ENCODE assay signal across 1 cellular context in the genomic region with DNA sequence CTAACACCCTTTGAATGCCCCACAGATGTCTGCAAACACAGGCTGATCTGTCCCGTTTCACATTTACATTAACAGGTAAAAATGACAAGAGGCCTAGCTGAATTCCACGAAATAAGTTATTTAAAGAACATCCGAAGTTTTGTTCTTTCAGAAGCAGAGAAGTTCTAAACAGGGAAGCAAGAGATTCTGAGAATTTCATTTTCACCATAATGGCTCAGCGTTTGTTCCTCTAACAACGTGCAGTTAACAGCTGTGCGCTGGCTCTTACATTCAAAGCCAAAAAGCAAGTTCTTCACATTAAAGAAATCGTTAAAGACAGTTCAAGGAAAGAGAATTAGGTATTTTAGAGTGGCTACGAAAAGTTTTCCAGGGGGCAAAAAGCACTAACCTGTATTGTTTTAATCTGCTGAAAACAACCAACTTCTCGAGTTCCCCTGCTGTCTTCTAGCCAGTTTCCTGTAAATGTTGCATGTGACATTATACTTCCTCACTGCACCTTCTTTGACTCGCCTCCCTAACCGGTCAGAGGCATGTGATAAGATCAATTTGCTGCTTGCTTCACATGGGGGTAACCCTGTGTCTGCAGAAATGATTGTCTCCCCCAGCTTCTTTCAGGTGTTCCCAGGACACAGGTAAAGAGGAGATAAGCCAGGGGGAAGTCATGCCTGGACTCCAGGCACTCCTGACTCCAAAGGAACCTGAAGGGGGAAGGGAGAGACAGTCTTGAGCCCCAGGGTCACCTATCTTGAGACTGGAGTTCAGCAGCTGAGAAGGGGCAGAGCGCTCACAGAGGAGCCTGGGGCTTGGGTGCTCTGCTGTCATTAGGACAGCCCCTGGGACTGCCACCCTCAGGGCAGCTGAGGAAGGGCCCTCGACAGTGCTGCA.
TF ChIP-seq lines count a peak whose summit lies in the region.

No MANE protein-coding gene starts in this region.

TF ChIP-seq in K562, 482 proteins besides CTCF, POLR2A, EP300 and RAD21 (continued from another document and continues in another):
- TF ChIP-seq, protein P1, sequence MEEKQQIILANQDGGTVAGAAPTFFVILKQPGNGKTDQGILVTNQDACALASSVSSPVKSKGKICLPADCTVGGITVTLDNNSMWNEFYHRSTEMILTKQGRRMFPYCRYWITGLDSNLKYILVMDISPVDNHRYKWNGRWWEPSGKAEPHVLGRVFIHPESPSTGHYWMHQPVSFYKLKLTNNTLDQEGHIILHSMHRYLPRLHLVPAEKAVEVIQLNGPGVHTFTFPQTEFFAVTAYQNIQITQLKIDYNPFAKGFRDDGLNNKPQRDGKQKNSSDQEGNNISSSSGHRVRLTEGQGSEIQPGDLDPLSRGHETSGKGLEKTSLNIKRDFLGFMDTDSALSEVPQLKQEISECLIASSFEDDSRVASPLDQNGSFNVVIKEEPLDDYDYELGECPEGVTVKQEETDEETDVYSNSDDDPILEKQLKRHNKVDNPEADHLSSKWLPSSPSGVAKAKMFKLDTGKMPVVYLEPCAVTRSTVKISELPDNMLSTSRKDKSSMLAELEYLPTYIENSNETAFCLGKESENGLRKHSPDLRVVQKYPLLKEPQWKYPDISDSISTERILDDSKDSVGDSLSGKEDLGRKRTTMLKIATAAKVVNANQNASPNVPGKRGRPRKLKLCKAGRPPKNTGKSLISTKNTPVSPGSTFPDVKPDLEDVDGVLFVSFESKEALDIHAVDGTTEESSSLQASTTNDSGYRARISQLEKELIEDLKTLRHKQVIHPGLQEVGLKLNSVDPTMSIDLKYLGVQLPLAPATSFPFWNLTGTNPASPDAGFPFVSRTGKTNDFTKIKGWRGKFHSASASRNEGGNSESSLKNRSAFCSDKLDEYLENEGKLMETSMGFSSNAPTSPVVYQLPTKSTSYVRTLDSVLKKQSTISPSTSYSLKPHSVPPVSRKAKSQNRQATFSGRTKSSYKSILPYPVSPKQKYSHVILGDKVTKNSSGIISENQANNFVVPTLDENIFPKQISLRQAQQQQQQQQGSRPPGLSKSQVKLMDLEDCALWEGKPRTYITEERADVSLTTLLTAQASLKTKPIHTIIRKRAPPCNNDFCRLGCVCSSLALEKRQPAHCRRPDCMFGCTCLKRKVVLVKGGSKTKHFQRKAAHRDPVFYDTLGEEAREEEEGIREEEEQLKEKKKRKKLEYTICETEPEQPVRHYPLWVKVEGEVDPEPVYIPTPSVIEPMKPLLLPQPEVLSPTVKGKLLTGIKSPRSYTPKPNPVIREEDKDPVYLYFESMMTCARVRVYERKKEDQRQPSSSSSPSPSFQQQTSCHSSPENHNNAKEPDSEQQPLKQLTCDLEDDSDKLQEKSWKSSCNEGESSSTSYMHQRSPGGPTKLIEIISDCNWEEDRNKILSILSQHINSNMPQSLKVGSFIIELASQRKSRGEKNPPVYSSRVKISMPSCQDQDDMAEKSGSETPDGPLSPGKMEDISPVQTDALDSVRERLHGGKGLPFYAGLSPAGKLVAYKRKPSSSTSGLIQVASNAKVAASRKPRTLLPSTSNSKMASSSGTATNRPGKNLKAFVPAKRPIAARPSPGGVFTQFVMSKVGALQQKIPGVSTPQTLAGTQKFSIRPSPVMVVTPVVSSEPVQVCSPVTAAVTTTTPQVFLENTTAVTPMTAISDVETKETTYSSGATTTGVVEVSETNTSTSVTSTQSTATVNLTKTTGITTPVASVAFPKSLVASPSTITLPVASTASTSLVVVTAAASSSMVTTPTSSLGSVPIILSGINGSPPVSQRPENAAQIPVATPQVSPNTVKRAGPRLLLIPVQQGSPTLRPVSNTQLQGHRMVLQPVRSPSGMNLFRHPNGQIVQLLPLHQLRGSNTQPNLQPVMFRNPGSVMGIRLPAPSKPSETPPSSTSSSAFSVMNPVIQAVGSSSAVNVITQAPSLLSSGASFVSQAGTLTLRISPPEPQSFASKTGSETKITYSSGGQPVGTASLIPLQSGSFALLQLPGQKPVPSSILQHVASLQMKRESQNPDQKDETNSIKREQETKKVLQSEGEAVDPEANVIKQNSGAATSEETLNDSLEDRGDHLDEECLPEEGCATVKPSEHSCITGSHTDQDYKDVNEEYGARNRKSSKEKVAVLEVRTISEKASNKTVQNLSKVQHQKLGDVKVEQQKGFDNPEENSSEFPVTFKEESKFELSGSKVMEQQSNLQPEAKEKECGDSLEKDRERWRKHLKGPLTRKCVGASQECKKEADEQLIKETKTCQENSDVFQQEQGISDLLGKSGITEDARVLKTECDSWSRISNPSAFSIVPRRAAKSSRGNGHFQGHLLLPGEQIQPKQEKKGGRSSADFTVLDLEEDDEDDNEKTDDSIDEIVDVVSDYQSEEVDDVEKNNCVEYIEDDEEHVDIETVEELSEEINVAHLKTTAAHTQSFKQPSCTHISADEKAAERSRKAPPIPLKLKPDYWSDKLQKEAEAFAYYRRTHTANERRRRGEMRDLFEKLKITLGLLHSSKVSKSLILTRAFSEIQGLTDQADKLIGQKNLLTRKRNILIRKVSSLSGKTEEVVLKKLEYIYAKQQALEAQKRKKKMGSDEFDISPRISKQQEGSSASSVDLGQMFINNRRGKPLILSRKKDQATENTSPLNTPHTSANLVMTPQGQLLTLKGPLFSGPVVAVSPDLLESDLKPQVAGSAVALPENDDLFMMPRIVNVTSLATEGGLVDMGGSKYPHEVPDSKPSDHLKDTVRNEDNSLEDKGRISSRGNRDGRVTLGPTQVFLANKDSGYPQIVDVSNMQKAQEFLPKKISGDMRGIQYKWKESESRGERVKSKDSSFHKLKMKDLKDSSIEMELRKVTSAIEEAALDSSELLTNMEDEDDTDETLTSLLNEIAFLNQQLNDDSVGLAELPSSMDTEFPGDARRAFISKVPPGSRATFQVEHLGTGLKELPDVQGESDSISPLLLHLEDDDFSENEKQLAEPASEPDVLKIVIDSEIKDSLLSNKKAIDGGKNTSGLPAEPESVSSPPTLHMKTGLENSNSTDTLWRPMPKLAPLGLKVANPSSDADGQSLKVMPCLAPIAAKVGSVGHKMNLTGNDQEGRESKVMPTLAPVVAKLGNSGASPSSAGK (IDR thresholded peaks at IDR 0.05) = peak; percentile 67; the same call in 1 of the 2 replicates
- TF ChIP-seq DNMT1 (IDR thresholded peaks at IDR 0.05) = no peak
- TF ChIP-seq, protein P2, sequence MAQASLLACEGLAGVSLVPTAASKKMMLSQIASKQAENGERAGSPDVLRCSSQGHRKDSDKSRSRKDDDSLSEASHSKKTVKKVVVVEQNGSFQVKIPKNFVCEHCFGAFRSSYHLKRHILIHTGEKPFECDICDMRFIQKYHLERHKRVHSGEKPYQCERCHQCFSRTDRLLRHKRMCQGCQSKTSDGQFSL (CRISPR knock-in tag; IDR thresholded peaks at IDR 0.05) = no peak
- TF ChIP-seq, protein P2 (tag; IDR thresholded peaks at IDR 0.05) = no peak
- TF ChIP-seq POLR2AphosphoS5 (IDR thresholded peaks at IDR 0.05; ENCODE audit: control insufficient read depth, insufficient read depth, low read depth, low read length) = no peak
- no peak for TF ChIP-seq KHSRP (IDR thresholded peaks at IDR 0.05)
- TF ChIP-seq CBFA2T3 (IDR thresholded peaks at IDR 0.05) = peak; percentile 15; the same call in 1 of the 2 replicates
- peak; percentile 22 for TF ChIP-seq SOX6 (IDR thresholded peaks at IDR 0.05)
- no peak for TF ChIP-seq ARID2 (IDR thresholded peaks at IDR 0.05)
- TF ChIP-seq NFXL1 (CRISPR knock-in tag; IDR thresholded peaks at IDR 0.05) = 0 out of 2 replicates have a peak, but pooled peaks have one; percentile 20
- TF ChIP-seq, protein P3, sequence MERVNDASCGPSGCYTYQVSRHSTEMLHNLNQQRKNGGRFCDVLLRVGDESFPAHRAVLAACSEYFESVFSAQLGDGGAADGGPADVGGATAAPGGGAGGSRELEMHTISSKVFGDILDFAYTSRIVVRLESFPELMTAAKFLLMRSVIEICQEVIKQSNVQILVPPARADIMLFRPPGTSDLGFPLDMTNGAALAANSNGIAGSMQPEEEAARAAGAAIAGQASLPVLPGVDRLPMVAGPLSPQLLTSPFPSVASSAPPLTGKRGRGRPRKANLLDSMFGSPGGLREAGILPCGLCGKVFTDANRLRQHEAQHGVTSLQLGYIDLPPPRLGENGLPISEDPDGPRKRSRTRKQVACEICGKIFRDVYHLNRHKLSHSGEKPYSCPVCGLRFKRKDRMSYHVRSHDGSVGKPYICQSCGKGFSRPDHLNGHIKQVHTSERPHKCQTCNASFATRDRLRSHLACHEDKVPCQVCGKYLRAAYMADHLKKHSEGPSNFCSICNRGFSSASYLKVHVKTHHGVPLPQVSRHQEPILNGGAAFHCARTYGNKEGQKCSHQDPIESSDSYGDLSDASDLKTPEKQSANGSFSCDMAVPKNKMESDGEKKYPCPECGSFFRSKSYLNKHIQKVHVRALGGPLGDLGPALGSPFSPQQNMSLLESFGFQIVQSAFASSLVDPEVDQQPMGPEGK (CRISPR knock-in tag; IDR thresholded peaks at IDR 0.05; ENCODE audit: borderline replicate concordance) = 0 out of 2 replicates have a peak, but pooled peaks have one; percentile 57
- no peak for TF ChIP-seq ZNF274 (IDR thresholded peaks at IDR 0.05; ENCODE audit: borderline replicate concordance, low read depth, low read length)
- TF ChIP-seq, protein P4, sequence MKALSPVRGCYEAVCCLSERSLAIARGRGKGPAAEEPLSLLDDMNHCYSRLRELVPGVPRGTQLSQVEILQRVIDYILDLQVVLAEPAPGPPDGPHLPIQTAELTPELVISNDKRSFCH (CRISPR knock-in tag; IDR thresholded peaks at IDR 0.05) = no peak
- TF ChIP-seq, protein P4 (tag; IDR thresholded peaks at IDR 0.05) = peak; percentile 43; the same call in 1 of the 2 replicates
- TF ChIP-seq, protein P5, sequence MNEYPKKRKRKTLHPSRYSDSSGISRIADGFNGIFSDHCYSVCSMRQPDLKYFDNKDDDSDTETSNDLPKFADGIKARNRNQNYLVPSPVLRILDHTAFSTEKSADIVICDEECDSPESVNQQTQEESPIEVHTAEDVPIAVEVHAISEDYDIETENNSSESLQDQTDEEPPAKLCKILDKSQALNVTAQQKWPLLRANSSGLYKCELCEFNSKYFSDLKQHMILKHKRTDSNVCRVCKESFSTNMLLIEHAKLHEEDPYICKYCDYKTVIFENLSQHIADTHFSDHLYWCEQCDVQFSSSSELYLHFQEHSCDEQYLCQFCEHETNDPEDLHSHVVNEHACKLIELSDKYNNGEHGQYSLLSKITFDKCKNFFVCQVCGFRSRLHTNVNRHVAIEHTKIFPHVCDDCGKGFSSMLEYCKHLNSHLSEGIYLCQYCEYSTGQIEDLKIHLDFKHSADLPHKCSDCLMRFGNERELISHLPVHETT (CRISPR knock-in tag; conservative IDR thresholded peaks at IDR 0.05 in 1 of 2, IDR thresholded peaks at IDR 0.05 in 1 of 2) = peak in 1 of 2 experiments; percentile 68; a peak in 2 of 4 replicates
- no peak for TF ChIP-seq RFX1 (IDR thresholded peaks at IDR 0.05)
- peak; percentile 11 for TF ChIP-seq DACH1 (IDR thresholded peaks at IDR 0.05; ENCODE audit: partially characterized antibody)
- peak; percentile 59; the same call in 1 of the 2 replicates for TF ChIP-seq ZNF239 (CRISPR knock-in tag; IDR thresholded peaks at IDR 0.05)
- TF ChIP-seq, protein P6, sequence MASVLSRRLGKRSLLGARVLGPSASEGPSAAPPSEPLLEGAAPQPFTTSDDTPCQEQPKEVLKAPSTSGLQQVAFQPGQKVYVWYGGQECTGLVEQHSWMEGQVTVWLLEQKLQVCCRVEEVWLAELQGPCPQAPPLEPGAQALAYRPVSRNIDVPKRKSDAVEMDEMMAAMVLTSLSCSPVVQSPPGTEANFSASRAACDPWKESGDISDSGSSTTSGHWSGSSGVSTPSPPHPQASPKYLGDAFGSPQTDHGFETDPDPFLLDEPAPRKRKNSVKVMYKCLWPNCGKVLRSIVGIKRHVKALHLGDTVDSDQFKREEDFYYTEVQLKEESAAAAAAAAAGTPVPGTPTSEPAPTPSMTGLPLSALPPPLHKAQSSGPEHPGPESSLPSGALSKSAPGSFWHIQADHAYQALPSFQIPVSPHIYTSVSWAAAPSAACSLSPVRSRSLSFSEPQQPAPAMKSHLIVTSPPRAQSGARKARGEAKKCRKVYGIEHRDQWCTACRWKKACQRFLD (CRISPR knock-in tag; IDR thresholded peaks at IDR 0.05) = peak; percentile 72
- no peak for TF ChIP-seq TAL1 (IDR thresholded peaks at IDR 0.05)
- TF ChIP-seq HMG20B (CRISPR knock-in tag; IDR thresholded peaks at IDR 0.05) = 0 out of 2 replicates have a peak, but pooled peaks have one; percentile 77
- 0 out of 2 replicates have a peak, but pooled peaks have one; percentile 35 for TF ChIP-seq ZKSCAN8 (CRISPR knock-in tag; IDR thresholded peaks at IDR 0.05)
- TF ChIP-seq HNRNPH1 (optimal IDR thresholded peaks at IDR 0.05; ENCODE audit: low read depth, low read length) = no peak
- 0 out of 2 replicates have a peak, but pooled peaks have one; percentile 15 for TF ChIP-seq SMARCC2 (IDR thresholded peaks at IDR 0.05; ENCODE audit: low read depth)
- peak; percentile 54 for TF ChIP-seq CXXC5 (CRISPR knock-in tag; IDR thresholded peaks at IDR 0.05)
- TF ChIP-seq JUND (IDR thresholded peaks at IDR 0.05; ENCODE audit: borderline replicate concordance, low read depth, low read length) = no peak; the same call in 1 of the 2 replicates
- TF ChIP-seq JUND (tag; IDR thresholded peaks at IDR 0.05; ENCODE audit: borderline replicate concordance, low read depth, low read length) = 0 out of 3 replicates have a peak, but pooled peaks have one; percentile 57
- TF ChIP-seq ZKSCAN1 (IDR thresholded peaks at IDR 0.05; ENCODE audit: low read depth, low read length) = peak; percentile 15; the same call in 1 of the 2 replicates
- TF ChIP-seq FOXK2 (conservative IDR thresholded peaks at IDR 0.05 in 1 of 2, IDR thresholded peaks at IDR 0.05 in 1 of 2; ENCODE audit: low read depth in 2 of 2) = no peak
- 0 out of 4 replicates have a peak, but pooled peaks of 1 of the 2 experiments have one; percentile 17 for TF ChIP-seq RCOR1 (IDR thresholded peaks at IDR 0.05; ENCODE audit: borderline replicate concordance in 1 of 2, low read depth in 2 of 2, low read length in 2 of 2)
